Comparison of ENCODE assay signal across 8 cellular contexts in genomic region chr21:44874240-44874496, GRCh38. TPM values are rescaled to one million over a fixed set of nuclear protein-coding genes. Genes with fewer than 3 reads are reported as not detected.
DNase-seq lines count a peak whose midpoint lies in the region; ATAC-seq and TF ChIP-seq lines count a peak whose summit lies in the region.

No MANE protein-coding gene starts in this region.

- H3K36me3 ChIP-seq in smooth muscle cell (ENCODE audit: low read depth): no peaks in the 10 kb centered on the region

- peak overlapping the region; percentile 78 for H2AFZ ChIP-seq in smooth muscle cell (ENCODE audit: low read depth)

- peaks cover 38% of the 10 kb centered on the region for H4K20me1 ChIP-seq in smooth muscle cell (ENCODE audit: low read depth)

- no peaks in the 10 kb centered on the region for H3K9me3 ChIP-seq in smooth muscle cell (replicated peaks; ENCODE audit: low read depth)

- H3K4me2 ChIP-seq in smooth muscle cell: peak overlapping the region; percentile 97

- H3K4me3 ChIP-seq in smooth muscle cell: peak overlapping the region; percentile 94

- peaks cover 23% of the 10 kb centered on the region for H3K4me1 ChIP-seq in smooth muscle cell (ENCODE audit: low read depth)

- 1% methylated on average over 20 of the region's 20 CpGs for WGBS in smooth muscle cell (ENCODE audit: low lambda C conversion rate)

- peaks cover 4% of the 10 kb centered on the region for H3K36me3 Mint-ChIP-seq in T-helper 1 cell treated with Interleukin-12 subunit alpha and Interleukin-12 subunit beta and Interleukin-4 antibody, amounts not matched to agents 30 μg/mL and 1 μg/mL, for 36 hours (ENCODE audit: low read depth)

- H3K27ac ChIP-seq in smooth muscle cell (ENCODE audit: low read depth): peak overlapping the region; percentile 72

- TF ChIP-seq CTCF in smooth muscle cell (IDR thresholded peaks at IDR 0.05; ENCODE audit: borderline replicate concordance, insufficient read depth, poor library complexity, severe bottlenecking): no peak

- H3K4me1 Mint-ChIP-seq in T-helper 1 cell treated with Interleukin-12 subunit alpha and Interleukin-12 subunit beta and Interleukin-4 antibody, amounts not matched to agents 30 μg/mL and 1 μg/mL, for 36 hours (ENCODE audit: low read depth): peaks cover 39% of the 10 kb centered on the region

- H3K27ac Mint-ChIP-seq in T-helper 1 cell treated with Interleukin-12 subunit alpha and Interleukin-12 subunit beta and Interleukin-4 antibody, amounts not matched to agents 30 μg/mL and 1 μg/mL, for 36 hours: peak overlapping the region; percentile 95

- peak overlapping the region; percentile 80 for H3K9ac ChIP-seq in smooth muscle cell (ENCODE audit: low read depth)

- no peaks in the 10 kb centered on the region for H3K27me3 Mint-ChIP-seq in T-helper 1 cell treated with Interleukin-12 subunit alpha and Interleukin-12 subunit beta and Interleukin-4 antibody, amounts not matched to agents 30 μg/mL and 1 μg/mL, for 36 hours (ENCODE audit: low read depth)

- H3K4me3 Mint-ChIP-seq in T-helper 1 cell treated with Interleukin-12 subunit alpha and Interleukin-12 subunit beta and Interleukin-4 antibody, amounts not matched to agents 30 μg/mL and 1 μg/mL, for 36 hours: peak overlapping the region; percentile 77

- DNase-seq in activated T-cell treated with anti-CD3 and anti-CD28 coated beads for 1 hour (ENCODE audit: low read depth) (peak; percentile 15), activated T-cell treated with anti-CD3 and anti-CD28 coated beads for 4 hours (no peak), germinal center (ENCODE audit: low spot score) (peak; percentile 47), smooth muscle cell (lab: John Stamatoyannopoulos, UW; ENCODE audit: unreplicated experiment) (no peak), Ammon's horn (ENCODE audit: low spot score) (no peak)
- no peak for DNase-seq in stimulated activated CD4-positive, alpha-beta T cell treated with anti-CD3 and anti-CD28 coated beads, Interleukin-2, amount 100 ng/mL, for 48 hours

- peaks cover 18% of the 10 kb centered on the region for H3F3A ChIP-seq in smooth muscle cell (ENCODE audit: low read depth)

- no peak for ATAC-seq in GM18861 (IDR thresholded peaks at IDR 0.05; ENCODE audit: unreplicated experiment)

- H3K9me3 Mint-ChIP-seq in T-helper 1 cell treated with Interleukin-12 subunit alpha and Interleukin-12 subunit beta and Interleukin-4 antibody, amounts not matched to agents 30 μg/mL and 1 μg/mL, for 36 hours: no peaks in the 10 kb centered on the region

- no peaks in the 10 kb centered on the region for H3K27me3 ChIP-seq in smooth muscle cell (ENCODE audit: low read depth)

- peaks cover 33% of the 10 kb centered on the region for H3K79me2 ChIP-seq in smooth muscle cell (ENCODE audit: low read depth)

RNA-seq across cellular contexts. Expression of gene PTTG1IP, which starts 0.7 kb away (rescaled TPM):
- 331 and 369 TPM in 2 replicates for total RNA-seq in smooth muscle cell
- 314 and 340 TPM in 2 replicates for polyA plus RNA-seq in smooth muscle cell

RNA-seq across cellular contexts. Expression of gene ITGB2, which starts 46.5 kb away (rescaled TPM):
- total RNA-seq in smooth muscle cell: 0.18 TPM in 1 of 2 replicates, not detected in the other
- 0.86 and 1.0 TPM in 2 replicates for polyA plus RNA-seq in smooth muscle cell

RNA-seq across cellular contexts. Expression of gene SUMO3, which starts 56.3 kb away (rescaled TPM):
- total RNA-seq in smooth muscle cell: 82.8 and 87.9 TPM in 2 replicates
- polyA plus RNA-seq in smooth muscle cell: 116 and 124 TPM in 2 replicates

Comparison
In these comparisons a context has a peak if more than half of its experiments do, and no peak if none do; other contexts are left out.
1. DNase-seq: peak in activated T-cell treated with anti-CD3 and anti-CD28 coated beads for 1 hour (single experiment) and germinal center (single experiment); none in activated T-cell treated with anti-CD3 and anti-CD28 coated beads for 4 hours (single experiment), smooth muscle cell (single experiment), Ammon's horn (single experiment) and stimulated activated CD4-positive, alpha-beta T cell treated with anti-CD3 and anti-CD28 coated beads, Interleukin-2, amount 100 ng/mL, for 48 hours (0 of 2).